In genomic region chr2:177212106-177212894, GRCh38 we compare ENCODE assay signal across 8 cellular contexts. TPM values are rescaled to one million over a fixed set of nuclear protein-coding genes. Genes with fewer than 3 reads are reported as not detected.
DNase-seq lines count a peak whose midpoint lies in the region; ATAC-seq and TF ChIP-seq lines count a peak whose summit lies in the region.

Gene HNRNPA3 (plus strand): TSS chr2:177212794. CDS start chr2:177212800, 6 bp downstream.

- H3K36me3 Mint-ChIP-seq in activated T-helper 17 cell treated with anti-CD3 and anti-CD28 coated beads, Interleukin-2, amount 50 U/mL, for 72 hours (ENCODE audit: low read depth), result peaks cover 55% of the 10 kb centered on the region
- H3K36me3 Mint-ChIP-seq in naive thymus-derived CD4-positive, alpha-beta T cell, result peaks cover 13 to 27% (median 19%) of the 10 kb centered on the region in 5 donors
- peaks cover 35 to 43% of the 10 kb centered on the region in 2 donors for H3K36me3 Mint-ChIP-seq in stimulated activated naive B cell treated with anti-CD40 and anti-IgM and Interleukin-4, amounts not matched to agents 10 μg/mL and 1 μg/mL and 100 μg/mL, for 72 hours

- intact Hi-C loops in naive thymus-derived CD4-positive, alpha-beta T cell (cut with micrococcal nuclease), result loop anchor here (1.0 to 2.0 kb wide), 15 partner anchors 40 to 1267 kb away; partner anchors contain the start of genes AGPS (in 2 of the 2), FKBP7 (in 1 of the 2), LNPK (in 1 of the 2) and MTX2 (in 1 of the 2)

- H3K27ac ChIP-seq in RWPE1, result peak within 1 kb of the TSS; percentile 96
- peak within 1 kb of the TSS; percentile 98 for H3K27ac ChIP-seq in fibroblast of lung (ENCODE audit: insufficient read depth, low read length)
- H3K27ac ChIP-seq in naive thymus-derived CD4-positive, alpha-beta T cell (ENCODE audit: low read depth, low read length), result peak within 1 kb of the TSS; percentile 99

- H3K4me3 ChIP-seq in LNCaP clone FGC (ENCODE audit: low read depth, low read length) (peak within 1 kb of the TSS; percentile 92), fibroblast of lung (replicated peaks in 1 of 4; ENCODE audit: control extremely low read depth in 1 of 4, insufficient read depth in 1 of 4, low read depth in 3 of 4, low read length in 4 of 4) (peak within 1 kb of the TSS; percentile 81 to 100 (median 90))
- H3K4me3 ChIP-seq in naive thymus-derived CD4-positive, alpha-beta T cell (ENCODE audit: low read length), result peak within 1 kb of the TSS; percentile 87

- peak within 1 kb of the TSS; percentile 97 for H3K4me2 ChIP-seq in fibroblast of lung (ENCODE audit: extremely low read depth, insufficient read depth, low read length)

- POLR2A ChIA-PET in RWPE1 (lab: Yijun Ruan, JAX; ENCODE audit: low non-redundant PET), result interaction anchor here (0.6 to 1.3 kb wide), 6 partner anchors 9 to 51 kb away, joined by 3 to 4 read pairs (median 3); no protein-coding TSS in a partner anchor
- POLR2A ChIA-PET in naive thymus-derived CD4-positive, alpha-beta T cell (lab: Charles Lee), result interaction anchor here (0.6 to 1.7 kb wide), 23 partner anchors 10 to 1210 kb away, joined by 3 to 76 read pairs (median 3); partner anchors contain the start of genes AGPS, LNPK and NFE2L2

- no peaks in the 10 kb centered on the region for H3K9me3 Mint-ChIP-seq in activated T-helper 17 cell treated with anti-CD3 and anti-CD28 coated beads, Interleukin-2, amount 50 U/mL, for 72 hours
- peaks cover 0 to 5% (median 0%) of the 10 kb centered on the region in 11 donors for H3K9me3 Mint-ChIP-seq in naive thymus-derived CD4-positive, alpha-beta T cell
- no peaks in the 10 kb centered on the region for H3K9me3 Mint-ChIP-seq in stimulated activated naive B cell treated with anti-CD40 and anti-IgM and Interleukin-4, amounts not matched to agents 10 μg/mL and 1 μg/mL and 100 μg/mL, for 72 hours

- peaks cover 14% of the 10 kb centered on the region for H3K4me1 Mint-ChIP-seq in activated T-helper 17 cell treated with anti-CD3 and anti-CD28 coated beads, Interleukin-2, amount 50 U/mL, for 72 hours
- H3K4me1 Mint-ChIP-seq in naive thymus-derived CD4-positive, alpha-beta T cell, result peaks cover 27 to 60% (median 48%) of the 10 kb centered on the region in 7 donors
- peaks cover 16 to 40% of the 10 kb centered on the region in 2 donors for H3K4me1 Mint-ChIP-seq in stimulated activated naive B cell treated with anti-CD40 and anti-IgM and Interleukin-4, amounts not matched to agents 10 μg/mL and 1 μg/mL and 100 μg/mL, for 72 hours

- ATAC-seq in activated T-helper 17 cell treated with anti-CD3 and anti-CD28 coated beads, Interleukin-2, amount 50 U/mL, for 72 hours (replicated peaks), result peak; percentile 90
- peak; percentile 93 for ATAC-seq in naive thymus-derived CD4-positive, alpha-beta T cell
- peak; percentile 90 to 91 for ATAC-seq in stimulated activated naive B cell treated with anti-CD40 and anti-IgM and Interleukin-4, amounts not matched to agents 10 μg/mL and 1 μg/mL and 100 μg/mL, for 72 hours (replicated peaks)

- H3K27ac Mint-ChIP-seq in activated T-helper 17 cell treated with anti-CD3 and anti-CD28 coated beads, Interleukin-2, amount 50 U/mL, for 72 hours, result peak within 1 kb of the TSS; percentile 99
- H3K27ac Mint-ChIP-seq in naive thymus-derived CD4-positive, alpha-beta T cell, result peak within 1 kb of the TSS; percentile 98 to 100 (median 99)
- peak within 1 kb of the TSS; percentile 100 for H3K27ac Mint-ChIP-seq in stimulated activated naive B cell treated with anti-CD40 and anti-IgM and Interleukin-4, amounts not matched to agents 10 μg/mL and 1 μg/mL and 100 μg/mL, for 72 hours

- H3K27me3 ChIP-seq in fibroblast of lung (ENCODE audit: control insufficient read depth, insufficient read depth, low read length), result no peaks in the 10 kb centered on the region
- H3K27me3 ChIP-seq in naive thymus-derived CD4-positive, alpha-beta T cell (ENCODE audit: control insufficient read depth in 2 of 2, insufficient read depth in 2 of 2, low read length in 2 of 2), result no peaks in the 10 kb centered on the region

- H3K4me3 Mint-ChIP-seq in activated T-helper 17 cell treated with anti-CD3 and anti-CD28 coated beads, Interleukin-2, amount 50 U/mL, for 72 hours, result peak within 1 kb of the TSS; percentile 99
- peak within 1 kb of the TSS; percentile 88 to 96 (median 94) for H3K4me3 Mint-ChIP-seq in naive thymus-derived CD4-positive, alpha-beta T cell
- H3K4me3 Mint-ChIP-seq in stimulated activated naive B cell treated with anti-CD40 and anti-IgM and Interleukin-4, amounts not matched to agents 10 μg/mL and 1 μg/mL and 100 μg/mL, for 72 hours, result peak within 1 kb of the TSS; percentile 93

- H3K27me3 Mint-ChIP-seq in activated T-helper 17 cell treated with anti-CD3 and anti-CD28 coated beads, Interleukin-2, amount 50 U/mL, for 72 hours, result no peaks in the 10 kb centered on the region
- peaks cover 0 to 6% (median 0%) of the 10 kb centered on the region in 5 donors for H3K27me3 Mint-ChIP-seq in naive thymus-derived CD4-positive, alpha-beta T cell
- H3K27me3 Mint-ChIP-seq in stimulated activated naive B cell treated with anti-CD40 and anti-IgM and Interleukin-4, amounts not matched to agents 10 μg/mL and 1 μg/mL and 100 μg/mL, for 72 hours, result no peaks in the 10 kb centered on the region

- H3K9ac ChIP-seq in fibroblast of lung (ENCODE audit: insufficient read depth, low read length), result peak within 1 kb of the TSS; percentile 98

- H3K9me3 ChIP-seq in fibroblast of lung (ENCODE audit: control insufficient read depth, insufficient read depth, low read depth, low read length), result no peaks in the 10 kb centered on the region
- H3K9me3 ChIP-seq in naive thymus-derived CD4-positive, alpha-beta T cell (ENCODE audit: control insufficient read depth in 2 of 3, low read length in 3 of 3), result no peaks in the 10 kb centered on the region

- TF ChIP-seq CTCF in LNCaP clone FGC (IDR thresholded peaks at IDR 0.05; ENCODE audit: control insufficient read depth, extremely low read depth, insufficient read depth), result no peak
- no peak for TF ChIP-seq CTCF in RWPE1 (conservative IDR thresholded peaks at IDR 0.05; ENCODE audit: low read depth)
- peak; percentile 20 to 30 for TF ChIP-seq CTCF in fibroblast of lung (conservative IDR thresholded peaks at IDR 0.05 in 1 of 2, IDR thresholded peaks at IDR 0.05 in 1 of 2; ENCODE audit: low read depth in 1 of 2, low read length in 2 of 2)

- H3K36me3 ChIP-seq in fibroblast of lung (ENCODE audit: control insufficient read depth, insufficient read depth, low read length), result peaks cover 4% of the 10 kb centered on the region
- peaks cover 5 to 24% (median 15%) of the 10 kb centered on the region in 3 experiments for H3K36me3 ChIP-seq in naive thymus-derived CD4-positive, alpha-beta T cell (ENCODE audit: control insufficient read depth in 2 of 3, insufficient read depth in 3 of 3, low read length in 3 of 3)

- H4K20me1 ChIP-seq in fibroblast of lung (ENCODE audit: control insufficient read depth, extremely low read depth, insufficient read depth, low read length), result peaks cover 4% of the 10 kb centered on the region

- H2AFZ ChIP-seq in fibroblast of lung (ENCODE audit: low read length), result no peak within 1 kb of the TSS

- peaks cover 50% of the 10 kb centered on the region for H3K79me2 ChIP-seq in fibroblast of lung (ENCODE audit: control insufficient read depth, insufficient read depth, low read length)

- CTCF ChIA-PET in RWPE1 (lab: Yijun Ruan, JAX), result interaction anchor here (0.6 to 0.7 kb wide), 3 partner anchors 11 to 207 kb away, joined by 3 to 5 read pairs (median 4); no protein-coding TSS in a partner anchor
- CTCF ChIA-PET in naive thymus-derived CD4-positive, alpha-beta T cell (lab: Charles Lee), result interaction anchor here (0.8 to 1.7 kb wide), 5 partner anchors 43 to 1203 kb away, joined by 3 to 14 read pairs (median 4); partner anchors contain the start of gene NFE2L2

- peaks cover 2% of the 10 kb centered on the region for H3K4me1 ChIP-seq in fibroblast of lung (ENCODE audit: control insufficient read depth, extremely low read depth, insufficient read depth, low read length)
- peaks cover 38 to 43% of the 10 kb centered on the region in 2 donors for H3K4me1 ChIP-seq in naive thymus-derived CD4-positive, alpha-beta T cell (ENCODE audit: control insufficient read depth in 2 of 2, insufficient read depth in 2 of 2, low read length in 2 of 2)

- peak; percentile 98 for DNase-seq in EL
- DNase-seq in GOT3 (lab: John Stamatoyannopoulos, UW), result peak; percentile 99
- DNase-seq in LNCaP clone FGC (ENCODE audit: low read depth), result peak; percentile 94
- peak; percentile 98 for DNase-seq in RWPE1 (ENCODE audit: low spot score)
- DNase-seq in fibroblast of lung (ENCODE audit: low read depth in 2 of 2), result peak; percentile 98 to 99
- DNase-seq in naive thymus-derived CD4-positive, alpha-beta T cell, result peak; percentile 99 to 100 (median 100)
- peak; percentile 100 for DNase-seq in stimulated activated naive B cell treated with anti-CD40 and anti-IgM and Interleukin-4, amounts not matched to agents 10 μg/mL and 1 μg/mL and 100 μg/mL, for 72 hours

RNA-seq across cellular contexts. Expression of gene HNRNPA3, which starts in this region (rescaled TPM):
- total RNA-seq in activated T-helper 17 cell treated with anti-CD3 and anti-CD28 coated beads, Interleukin-2, amount 50 U/mL, for 72 hours, result 100 to 1,000 TPM; 120 to 260 TPM
- total RNA-seq in fibroblast of lung, result 33.9 and 34.5 TPM in 2 replicates
- 81.2 and 106 TPM in 2 replicates for polyA plus RNA-seq in fibroblast of lung
- polyA plus RNA-seq in fibroblast of lung (2012), result 365 and 474 TPM in 2 replicates
- polyA minus RNA-seq in fibroblast of lung (ENCODE audit: low replicate concordance), result 5.8 and 7.3 TPM in 2 replicates
- 100 to 1,000 TPM; 151 to 311 (median 184) TPM for total RNA-seq in naive thymus-derived CD4-positive, alpha-beta T cell
- 10 to 100 TPM; 53.3 to 69.0 TPM for polyA plus RNA-seq in naive thymus-derived CD4-positive, alpha-beta T cell

Comparison
In these comparisons a context has a peak if more than half of its experiments do, and no peak if none do; other contexts are left out.
1. Peak in every context shown above with its lines: DNase-seq, ATAC-seq, H3K4me3 ChIP-seq and H3K27ac ChIP-seq.
2. CTCF ChIP-seq: peak in fibroblast of lung (2 of 2); none in LNCaP clone FGC (single experiment) and RWPE1 (single experiment).